ENCODE assay signal across 22 cellular contexts in genomic region chr22:27580311-27580897, GRCh38.
A peak's percentile ranks its signal among the peaks of the same experiment; 100 is the strongest.
DNase-seq lines count a peak whose midpoint lies in the region; ATAC-seq lines count a peak whose summit lies in the region.
"Had no signal": no experiment of that assay in that cellular context is flagged by ENCODE, and none has a peak within 500 bp of the region (broad histone marks: within the 10 kb centered on the region; RNA-seq: fewer than 3 reads in every experiment).

No MANE protein-coding gene starts in this region.

- H3K9ac ChIP-seq in BLaER1 treated with 17β-estradiol and CSF1 and Interleukin-3, amounts not matched to agents 10 nM and 100 nM: no peak overlapping the region

- CTCF ChIA-PET in naive thymus-derived CD4-positive, alpha-beta T cell (lab: Charles Lee): no interaction called here

- H3K27ac Mint-ChIP-seq in naive thymus-derived CD4-positive, alpha-beta T cell: no peak overlapping the region
- H3K27ac Mint-ChIP-seq: activated naive CD8-positive, alpha-beta T cell treated with anti-CD3 and anti-CD28 coated beads for 36 hours; activated T-helper 1 cell treated with anti-CD3 and anti-CD28 coated beads, Interleukin-12 subunit alpha, Interleukin-12 subunit beta, Interleukin-2, Interleukin-4 antibody, amounts not matched to agents 30 ng/mL and 10 ng/mL and 1 ng/mL, durations not matched to agents 14 hours and 24 hours and 36 hours had no signal

- peaks cover 0 to 45% (median 10%) of the 10 kb centered on the region in 5 donors for H3K27me3 Mint-ChIP-seq in naive thymus-derived CD4-positive, alpha-beta T cell

- DNase-seq in M059J (ENCODE audit: low read depth) (peak; percentile 47), UCSD-AML1 (lab: John Stamatoyannopoulos, UW; ENCODE audit: unreplicated experiment) (peak; percentile 35), DMS153 (lab: John Stamatoyannopoulos, UW) (no peak), aorta (no peak), 8988T (no peak), iPS-NIHi11 (ENCODE audit: low spot score) (no peak)
- DNase-seq in naive thymus-derived CD4-positive, alpha-beta T cell: no peak
- DNase-seq: activated CD4-positive, CD25-positive, alpha-beta regulatory T cell treated with anti-CD3 and anti-CD28 coated beads, Interleukin-2, amount 50 U/mL, for 72 hours; activated CD8-positive, alpha-beta memory T cell treated with anti-CD3 and anti-CD28 coated beads for 24 hours; activated naive CD8-positive, alpha-beta T cell treated with anti-CD3 and anti-CD28 coated beads for 36 hours; GOT3; left ventricle myocardium superior; mucosa of descending colon; NCI-H1930; NCI-H510A; nucleus accumbens; stomach had no signal

- intact Hi-C loops in naive thymus-derived CD4-positive, alpha-beta T cell (cut with micrococcal nuclease): no loop called here
- intact Hi-C loops in aorta (cut with DNase I): no loop called here

- H3K9me3 ChIP-seq in BLaER1 treated with 17β-estradiol and CSF1 and Interleukin-3, amounts not matched to agents 10 nM and 100 nM (replicated peaks in 1 of 11): no peaks in the 10 kb centered on the region
- no peaks in the 10 kb centered on the region for H3K9me3 ChIP-seq in naive thymus-derived CD4-positive, alpha-beta T cell (ENCODE audit: control insufficient read depth in 2 of 3, low read length in 3 of 3)
- H3K9me3 ChIP-seq in aorta (ENCODE audit: control insufficient read depth, low read length): no peaks in the 10 kb centered on the region
- H3K9me3 ChIP-seq: mucosa of descending colon, right atrium auricular region, SJCRH30, stomach had no signal

- H3K27me3 ChIP-seq in BLaER1 treated with 17β-estradiol and CSF1 and Interleukin-3, amounts not matched to agents 10 nM and 100 nM: no peaks in the 10 kb centered on the region
- H3K27me3 ChIP-seq in naive thymus-derived CD4-positive, alpha-beta T cell (ENCODE audit: control insufficient read depth in 2 of 2, insufficient read depth in 2 of 2, low read length in 2 of 2): no peaks in the 10 kb centered on the region
- no peaks in the 10 kb centered on the region for H3K27me3 ChIP-seq in aorta (ENCODE audit: control insufficient read depth in 1 of 2, insufficient read depth in 2 of 2, low read length in 1 of 2)
- H3K27me3 ChIP-seq: right atrium auricular region, SJCRH30, stomach had no signal

- no peak overlapping the region for H3K4me3 Mint-ChIP-seq in naive thymus-derived CD4-positive, alpha-beta T cell
- H3K4me3 Mint-ChIP-seq: activated naive CD8-positive, alpha-beta T cell treated with anti-CD3 and anti-CD28 coated beads for 36 hours; activated T-helper 1 cell treated with anti-CD3 and anti-CD28 coated beads, Interleukin-12 subunit alpha, Interleukin-12 subunit beta, Interleukin-2, Interleukin-4 antibody, amounts not matched to agents 30 ng/mL and 10 ng/mL and 1 ng/mL, durations not matched to agents 14 hours and 24 hours and 36 hours had no signal

- H3K36me3 ChIP-seq in BLaER1 treated with 17β-estradiol and CSF1 and Interleukin-3, amounts not matched to agents 10 nM and 100 nM: no peaks in the 10 kb centered on the region
- H3K36me3 ChIP-seq in naive thymus-derived CD4-positive, alpha-beta T cell (ENCODE audit: control insufficient read depth in 2 of 3, insufficient read depth in 3 of 3, low read length in 3 of 3): no peaks in the 10 kb centered on the region
- no peaks in the 10 kb centered on the region for H3K36me3 ChIP-seq in aorta (ENCODE audit: control insufficient read depth in 1 of 2, insufficient read depth in 2 of 2, low read length in 1 of 2)
- H3K36me3 ChIP-seq: right atrium auricular region, SJCRH30, stomach had no signal

- H3K9me3 Mint-ChIP-seq in naive thymus-derived CD4-positive, alpha-beta T cell: peaks cover 0 to 3% (median 0%) of the 10 kb centered on the region in 11 donors
- H3K9me3 Mint-ChIP-seq: activated naive CD8-positive, alpha-beta T cell treated with anti-CD3 and anti-CD28 coated beads for 36 hours; activated T-helper 1 cell treated with anti-CD3 and anti-CD28 coated beads, Interleukin-12 subunit alpha, Interleukin-12 subunit beta, Interleukin-2, Interleukin-4 antibody, amounts not matched to agents 30 ng/mL and 10 ng/mL and 1 ng/mL, durations not matched to agents 14 hours and 24 hours and 36 hours had no signal

- H4K20me1 ChIP-seq in BLaER1 treated with 17β-estradiol and CSF1 and Interleukin-3, amounts not matched to agents 10 nM and 100 nM: no peaks in the 10 kb centered on the region

- peaks cover 7 to 40% (median 18%) of the 10 kb centered on the region in 10 experiments; a peak in 16 of 20 replicates for H3K4me1 ChIP-seq in BLaER1 treated with 17β-estradiol and CSF1 and Interleukin-3, amounts not matched to agents 10 nM and 100 nM
- no peaks in the 10 kb centered on the region for H3K4me1 ChIP-seq in naive thymus-derived CD4-positive, alpha-beta T cell (ENCODE audit: control insufficient read depth in 2 of 2, insufficient read depth in 2 of 2, low read length in 2 of 2)
- H3K4me1 ChIP-seq in aorta (ENCODE audit: control insufficient read depth in 1 of 2, insufficient read depth in 2 of 2, low read length in 2 of 2): no peaks in the 10 kb centered on the region

- POLR2A ChIA-PET in naive thymus-derived CD4-positive, alpha-beta T cell (lab: Charles Lee): no interaction called here

- H3K4me1 Mint-ChIP-seq in naive thymus-derived CD4-positive, alpha-beta T cell: no peaks in the 10 kb centered on the region
- H3K4me1 Mint-ChIP-seq: activated naive CD8-positive, alpha-beta T cell treated with anti-CD3 and anti-CD28 coated beads for 36 hours had no signal

- H3K27ac ChIP-seq in BLaER1 treated with 17β-estradiol and CSF1 and Interleukin-3, amounts not matched to agents 10 nM and 100 nM: peak overlapping the region in 3 of 11 experiments; percentile 17 to 45 (median 23); a peak in 3 of 22 replicates
- H3K27ac ChIP-seq in naive thymus-derived CD4-positive, alpha-beta T cell (ENCODE audit: low read depth, low read length): no peak overlapping the region
- H3K27ac ChIP-seq in aorta (ENCODE audit: low read depth in 1 of 2, low read length in 2 of 2): no peak overlapping the region
- H3K27ac ChIP-seq: right atrium auricular region had no signal

- 75 to 79% methylated on average over 13 of the region's 13 CpGs for WGBS in aorta, 2 donors

- no peak overlapping the region for H3K4me3 ChIP-seq in BLaER1 treated with 17β-estradiol and CSF1 and Interleukin-3, amounts not matched to agents 10 nM and 100 nM
- H3K4me3 ChIP-seq in naive thymus-derived CD4-positive, alpha-beta T cell (ENCODE audit: low read length): no peak overlapping the region
- no peak overlapping the region for H3K4me3 ChIP-seq in aorta (ENCODE audit: low read length in 2 of 2)
- H3K4me3 ChIP-seq: mucosa of descending colon, right atrium auricular region, SJCRH30, stomach had no signal

- ATAC-seq in naive thymus-derived CD4-positive, alpha-beta T cell: peak; percentile 37
- ATAC-seq in aorta (ENCODE audit: low FRiP score): no peak
- ATAC-seq: left ventricle myocardium superior, mucosa of descending colon had no signal

- H3K4me2 ChIP-seq in BLaER1 treated with 17β-estradiol and CSF1 and Interleukin-3, amounts not matched to agents 10 nM and 100 nM: peak overlapping the region in 10 of 11 experiments; percentile 1 to 60 (median 32); a peak in 15 of 22 replicates

- H3K36me3 Mint-ChIP-seq in naive thymus-derived CD4-positive, alpha-beta T cell: no peaks in the 10 kb centered on the region
- H3K36me3 Mint-ChIP-seq: activated naive CD8-positive, alpha-beta T cell treated with anti-CD3 and anti-CD28 coated beads for 36 hours; brain had no signal

Comparison
In these comparisons a context has a peak if more than half of its experiments do, and no peak if none do; other contexts are left out.
1. DNase-seq: peak in M059J (single experiment) and UCSD-AML1 (single experiment); none in naive thymus-derived CD4-positive, alpha-beta T cell (0 of 9), DMS153 (single experiment), aorta (0 of 2), 8988T (single experiment) and iPS-NIHi11 (single experiment).